1 cellular context compared by ENCODE assay signal in genomic region chr19:1374250-1374577, GRCh38.
TF ChIP-seq lines count a peak whose summit lies in the region.

No MANE protein-coding gene starts in this region.

TF ChIP-seq in HepG2, 621 proteins besides CTCF, POLR2A, EP300 and RAD21 (continued from another document and continues in another):
- TF ChIP-seq AKNA (CRISPR knock-in tag; IDR thresholded peaks at IDR 0.05; ENCODE audit: borderline replicate concordance) (no peak), MLX (CRISPR knock-in tag; IDR thresholded peaks at IDR 0.05) (peak; percentile 81), FOXO4 (CRISPR knock-in tag; conservative IDR thresholded peaks at IDR 0.05) (no peak), ZNF329 (CRISPR knock-in tag; IDR thresholded peaks at IDR 0.05; ENCODE audit: low read depth) (no peak), THRA (CRISPR knock-in tag; IDR thresholded peaks at IDR 0.05; ENCODE audit: borderline replicate concordance) (peak; percentile 43; the same call in 1 of the 2 replicates), ZNF224 (CRISPR knock-in tag; IDR thresholded peaks at IDR 0.05) (no peak), ZNF790 (CRISPR knock-in tag; IDR thresholded peaks at IDR 0.05; ENCODE audit: borderline replicate concordance) (0 out of 2 replicates have a peak, but pooled peaks have one; percentile 82), ZNF747 (CRISPR knock-in tag; IDR thresholded peaks at IDR 0.05; ENCODE audit: borderline replicate concordance) (no peak), MAFF (IDR thresholded peaks at IDR 0.05; ENCODE audit: low read depth, low read length) (no peak), KDM6A (CRISPR knock-in tag; IDR thresholded peaks at IDR 0.05; ENCODE audit: low read depth) (no peak), NCOA2 (CRISPR knock-in tag; IDR thresholded peaks at IDR 0.05) (peak; percentile 24; the same call in 1 of the 2 replicates), EED (CRISPR knock-in tag; IDR thresholded peaks at IDR 0.05) (no peak), ZBTB7B (CRISPR knock-in tag; IDR thresholded peaks at IDR 0.05) (no peak), ZNF788 (CRISPR knock-in tag; IDR thresholded peaks at IDR 0.05; ENCODE audit: borderline replicate concordance) (no peak), SMARCE1 (IDR thresholded peaks at IDR 0.05; ENCODE audit: borderline replicate concordance) (no peak), KDM4B (CRISPR knock-in tag; IDR thresholded peaks at IDR 0.05) (peak; percentile 83; the same call in 1 of the 2 replicates), HMGXB4 (CRISPR knock-in tag; IDR thresholded peaks at IDR 0.05; ENCODE audit: borderline replicate concordance in 1 of 2, low read depth in 1 of 2) (no peak), SPEN (CRISPR knock-in tag; IDR thresholded peaks at IDR 0.05; ENCODE audit: low read depth) (peak; percentile 57; the same call in 1 of the 2 replicates), KDM2A (CRISPR knock-in tag; IDR thresholded peaks at IDR 0.05; ENCODE audit: borderline replicate concordance, low read depth) (peak; percentile 46), MED13 (CRISPR knock-in tag; IDR thresholded peaks at IDR 0.05) (no peak), DMAP1 (CRISPR knock-in tag; IDR thresholded peaks at IDR 0.05) (no peak), ATF3 (CRISPR knock-in tag; IDR thresholded peaks at IDR 0.05) (peak; percentile 82), REST (IDR thresholded peaks at IDR 0.05; ENCODE audit: borderline replicate concordance in 1 of 2, low read depth in 1 of 2, low read length in 2 of 2) (no peak), GATAD2A (CRISPR knock-in tag; IDR thresholded peaks at IDR 0.05) (peak; percentile 69), MEIS1 (CRISPR knock-in tag; IDR thresholded peaks at IDR 0.05; ENCODE audit: borderline replicate concordance) (no peak), ERF (CRISPR knock-in tag; IDR thresholded peaks at IDR 0.05) (no peak), SNAPC5 (CRISPR knock-in tag; IDR thresholded peaks at IDR 0.05; ENCODE audit: borderline replicate concordance) (no peak), ZNF580 (CRISPR knock-in tag; IDR thresholded peaks at IDR 0.05; ENCODE audit: borderline replicate concordance, low read depth) (peak; percentile 39; the same call in 1 of the 2 replicates), FOSL2 (CRISPR knock-in tag; IDR thresholded peaks at IDR 0.05) (peak; percentile 69), SNAPC2 (CRISPR knock-in tag; IDR thresholded peaks at IDR 0.05) (no peak), ZNF687 (CRISPR knock-in tag; IDR thresholded peaks at IDR 0.05) (no peak), ARID4A (CRISPR knock-in tag; IDR thresholded peaks at IDR 0.05; ENCODE audit: borderline replicate concordance) (peak; percentile 23; the same call in 1 of the 2 replicates)
